In genomic region chr16:73885319-73885718, GRCh38 we compare ENCODE assay signal across 22 cellular contexts.
DNase-seq lines count a peak whose midpoint lies in the region; ATAC-seq, FAIRE-seq and TF ChIP-seq lines count a peak whose summit lies in the region.
"Had no signal": no experiment of that assay in that cellular context is flagged by ENCODE, and none has a peak within 500 bp of the region (broad histone marks: within the 10 kb centered on the region; RNA-seq: fewer than 3 reads in every experiment).

No MANE protein-coding gene starts in this region.

- no peaks in the 10 kb centered on the region for H3K9me2 ChIP-seq in neural cell (ENCODE audit: insufficient read depth, low read length)

- TF ChIP-seq CTCF in GM12878 (IDR thresholded peaks at IDR 0.05 in 2 of 3, conservative IDR thresholded peaks at IDR 0.05 in 1 of 3; ENCODE audit: control insufficient read depth in 2 of 3, extremely low read depth in 1 of 3, insufficient read depth in 1 of 3, low read depth in 3 of 3, low read length in 3 of 3): no peak
- TF ChIP-seq CTCF in neural cell (IDR thresholded peaks at IDR 0.05; ENCODE audit: poor library complexity, severe bottlenecking): no peak

- RAD21 ChIA-PET in GM12878 (lab: Charles Lee; ENCODE audit: unreplicated experiment): no interaction called here

- peak; percentile 29; the same call in 1 of the 3 replicates for ATAC-seq in GM12878
- ATAC-seq: CD8-positive, alpha-beta T cell had no signal

- H3K9ac ChIP-seq in GM12878 (ENCODE audit: control insufficient read depth, insufficient read depth, low read length) (no peak overlapping the region), neural cell (ENCODE audit: low read length) (peak overlapping the region; percentile 64)
- H3K9ac ChIP-seq: BLaER1, GM23248 had no signal

- intact Hi-C loops in GM12878 (cut with micrococcal nuclease; ENCODE audit: unreplicated experiment): loop anchor here (10.0 kb wide), 1 partner anchor 219 kb away; no protein-coding TSS in a partner anchor

- H4K20me1 ChIP-seq in GM12878 (ENCODE audit: control insufficient read depth, insufficient read depth) (no peaks in the 10 kb centered on the region), neural cell (ENCODE audit: insufficient read depth) (no peaks in the 10 kb centered on the region)
- H4K20me1 ChIP-seq: BLaER1 had no signal

- no peak for TF ChIP-seq RAD21 in GM12878 (IDR thresholded peaks at IDR 0.05; ENCODE audit: insufficient read depth, low read depth, low read length)
- no peak for TF ChIP-seq RAD21 in neural cell (conservative IDR thresholded peaks at IDR 0.05)

- POLR2A ChIA-PET in GM12878 (lab: Charles Lee): no interaction called here

- no peak overlapping the region for H3K4me2 ChIP-seq in GM12878 (ENCODE audit: control insufficient read depth, insufficient read depth)
- peak overlapping the region; percentile 66 for H3K4me2 ChIP-seq in neural cell (ENCODE audit: low read length)
- H3K4me2 ChIP-seq: BLaER1 had no signal

- WGBS in GM12878 (ENCODE audit: insufficient coverage, insufficient replicate concordance, low lambda C conversion rate, missing lambda C conversion rate): 54% methylated on average over 4 of the region's 4 CpGs

- H3K79me2 ChIP-seq in GM12878 (ENCODE audit: control insufficient read depth, insufficient read depth, low read length) (no peaks in the 10 kb centered on the region), neural cell (replicated peaks; ENCODE audit: insufficient read depth, low read length) (peaks cover 87% of the 10 kb centered on the region)

- FAIRE-seq in GM12878 (lab: Jason Lieb, UNC): no peak
- FAIRE-seq: A204.1, GM19239, H1 had no signal

- CTCF ChIA-PET in GM12878 (lab: Yijun Ruan, JAX): no interaction called here

- in situ Hi-C loops in GM12878 (cut with MboI): no loop called here

- H3K4me1 ChIP-seq in GM12878 (ENCODE audit: control insufficient read depth, insufficient read depth, low read length): no peaks in the 10 kb centered on the region
- H3K4me1 ChIP-seq: Caco-2 had no signal

- no peak overlapping the region for H2AFZ ChIP-seq in GM12878 (ENCODE audit: control insufficient read depth, low read depth, low read length)
- no peak overlapping the region for H2AFZ ChIP-seq in neural cell (ENCODE audit: low read depth, low read length)
- H2AFZ ChIP-seq: GM23248 had no signal

- H3K9me3 ChIP-seq in GM12878 (replicated peaks; ENCODE audit: control insufficient read depth, insufficient read depth, low read length) (no peaks in the 10 kb centered on the region), neural cell (ENCODE audit: low read length) (no peaks in the 10 kb centered on the region)
- H3K9me3 ChIP-seq: BLaER1, Caco-2 had no signal

- DNase-seq in NOMO-1 treated with DMSO at 0.1 percent for 48 hours (lab: John Stamatoyannopoulos, UW; ENCODE audit: unreplicated experiment): peak; percentile 8
- DNase-seq in NOMO-1 treated with dmso at 0.1 percent for 144 hours (lab: John Stamatoyannopoulos, UW; ENCODE audit: unreplicated experiment): no peak
- DNase-seq in GM12878 (ENCODE audit: low read depth, low spot score): no peak
- DNase-seq in DMS 273 treated with DMSO at 0.1 percent for 48 hours (lab: John Stamatoyannopoulos, UW): no peak
- DNase-seq in SIG-M5 (lab: John Stamatoyannopoulos, UW): no peak
- DNase-seq in ureter (ENCODE audit: low spot score): no peak
- DNase-seq: Caco-2; CD4-positive, CD25-positive, alpha-beta regulatory T cell; CD8-positive, alpha-beta T cell; DMS53; DMS79 treated with DMSO at 0.1 percent for 48 hours; GF-D8; GM23248; H7; HCEC 1CT had no signal

- H3K4me3 ChIP-seq in GM12878 (no peak overlapping the region), neural cell (ENCODE audit: low read length) (peak overlapping the region; percentile 26)
- H3K4me3 ChIP-seq: BLaER1, GM23248 had no signal

- H3F3A ChIP-seq in neural cell (ENCODE audit: insufficient read depth, low read length, poor library complexity, severe bottlenecking): peaks cover 2% of the 10 kb centered on the region

- TF ChIP-seq POLR2A in GM12878 (IDR thresholded peaks at IDR 0.05; ENCODE audit: low read depth, low read length): no peak

- H3K27ac ChIP-seq in GM12878 (ENCODE audit: control insufficient read depth, insufficient read depth) (no peak overlapping the region), neural cell (ENCODE audit: low read length) (peak overlapping the region; percentile 99)
- H3K27ac ChIP-seq: 22Rv1, BLaER1, C4-2B, GM23248 had no signal

- H3K27me3 ChIP-seq in GM12878 (replicated peaks in 1 of 2; ENCODE audit: control insufficient read depth in 2 of 2, insufficient read depth in 2 of 2, low read length in 1 of 2) (0 out of 4 replicates have a peak, but pooled peaks cover 0 to 1% of the 10 kb centered on the region in 2 experiments), neural cell (ENCODE audit: insufficient read depth, low read depth, low read length) (no peaks in the 10 kb centered on the region)
- H3K27me3 ChIP-seq: BLaER1 had no signal

- no TSS peak for BruUV-seq in GM12878 (replicated peaks; lab: Mats Ljungman, UMichigan)

- TF ChIP-seq EP300 in GM12878 (IDR thresholded peaks at IDR 0.05; ENCODE audit: borderline replicate concordance in 1 of 2, control insufficient read depth in 1 of 2, low read depth in 2 of 2, low read length in 2 of 2) (no peak), neural cell (conservative IDR thresholded peaks at IDR 0.05; ENCODE audit: poor library complexity, severe bottlenecking) (no peak)

- no peaks in the 10 kb centered on the region for H3K36me3 ChIP-seq in GM12878 (ENCODE audit: control insufficient read depth in 2 of 2, insufficient read depth in 2 of 2, low read length in 1 of 2)
- H3K36me3 ChIP-seq in neural cell (ENCODE audit: insufficient read depth, low read length): no peaks in the 10 kb centered on the region
- H3K36me3 ChIP-seq: BLaER1 had no signal

- SMC1A ChIA-PET in GM12878 (lab: Charles Lee; ENCODE audit: uncharacterized antibody, unreplicated experiment): no interaction called here

TF ChIP-seq in GM12878, 131 proteins besides CTCF, POLR2A, EP300 and RAD21:
- no peak for TF ChIP-seq RUNX3 (IDR thresholded peaks at IDR 0.05; ENCODE audit: low read length)
- TF ChIP-seq RBBP5 (conservative IDR thresholded peaks at IDR 0.05): no peak
- peak; percentile 74; the same call in 1 of the 2 replicates for TF ChIP-seq SPI1 (IDR thresholded peaks at IDR 0.05; ENCODE audit: borderline replicate concordance, insufficient read depth, low read depth, low read length)
- TF ChIP-seq NFIC (IDR thresholded peaks at IDR 0.05; ENCODE audit: low read depth, low read length): no peak
- no peak for TF ChIP-seq NFYA (IDR thresholded peaks at IDR 0.05; ENCODE audit: borderline replicate concordance, low read depth, low read length)
- no peak for TF ChIP-seq ETV6 (conservative IDR thresholded peaks at IDR 0.05 in 1 of 2, IDR thresholded peaks at IDR 0.05 in 1 of 2; ENCODE audit: borderline replicate concordance in 1 of 2, low read depth in 1 of 2)

TF ChIP-seq in neural cell, 6 proteins besides CTCF, POLR2A, EP300 and RAD21:
- TF ChIP-seq REST (IDR thresholded peaks at IDR 0.05; ENCODE audit: borderline replicate concordance) (no peak), TAF1 (IDR thresholded peaks at IDR 0.05; ENCODE audit: low read depth) (no peak), POLR2AphosphoS5 (IDR thresholded peaks at IDR 0.05) (no peak), MXI1 (conservative IDR thresholded peaks at IDR 0.05; ENCODE audit: poor library complexity, severe bottlenecking) (no peak), EZH2 (IDR thresholded peaks at IDR 0.05; ENCODE audit: borderline replicate concordance, insufficient read depth, low read length, poor library complexity, severe bottlenecking) (no peak), SMC3 (conservative IDR thresholded peaks at IDR 0.05; ENCODE audit: poor library complexity) (no peak)
